Comparison of ENCODE assay signal across 25 cellular contexts in the genomic region with DNA sequence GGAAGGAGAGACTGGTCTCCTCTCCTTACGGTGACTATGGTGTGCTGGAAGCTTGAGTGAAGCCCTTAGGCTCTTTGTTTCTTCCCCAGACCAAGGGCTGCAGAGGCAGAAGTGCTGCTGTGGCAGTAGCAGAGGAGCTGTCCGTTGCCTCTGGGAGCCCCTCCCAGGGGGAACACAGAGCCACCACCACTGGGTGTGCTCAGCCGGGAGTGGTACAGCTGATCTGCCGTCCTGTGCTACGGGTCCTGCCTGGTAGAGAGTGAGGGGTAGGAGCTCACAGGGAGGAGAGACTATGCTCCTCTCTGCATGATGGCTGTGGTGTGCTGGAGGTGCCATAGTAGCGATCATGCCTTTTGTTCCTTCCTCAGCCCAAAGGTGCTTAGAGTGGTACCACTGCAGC.
"Had no signal": no experiment of that assay in that cellular context is flagged by ENCODE, and none has a peak within 500 bp of the region (broad histone marks: within the 10 kb centered on the region; RNA-seq: fewer than 3 reads in every experiment).

No MANE protein-coding gene starts in this region.

- H3K4me1 ChIP-seq: esophagus muscularis mucosa, foreskin keratinocyte, gastroesophageal sphincter, heart left ventricle, lower lobe of right lung, parathyroid adenoma, prostate gland, right atrium auricular region, sigmoid colon, spleen, tibial nerve, upper lobe of left lung, vagina had no signal

- H3K27me3 ChIP-seq: esophagus muscularis mucosa, foreskin keratinocyte, gastroesophageal sphincter, heart left ventricle, hepatocyte, right atrium auricular region, sigmoid colon, spleen, tibial nerve, upper lobe of left lung, vagina had no signal

- ATAC-seq: foreskin keratinocyte, heart left ventricle, left ventricle myocardium superior, natural killer cell had no signal

- H3K36me3 Mint-ChIP-seq: immature natural killer cell, memory B cell had no signal

- H3K4me3 ChIP-seq: coronary artery, esophagus muscularis mucosa, gastroesophageal sphincter, heart left ventricle, hepatocyte, lower lobe of right lung, prostate gland, right atrium auricular region, sigmoid colon, spleen, thoracic aorta, tibial nerve, upper lobe of left lung, vagina had no signal

- H3K9me3 ChIP-seq: lower lobe of right lung, prostate gland, sigmoid colon, thoracic aorta, tibial nerve, upper lobe of left lung, vagina had no signal

- H3K27ac Mint-ChIP-seq: immature natural killer cell, memory B cell, natural killer cell had no signal

- H3K4me1 Mint-ChIP-seq: immature natural killer cell, memory B cell, natural killer cell had no signal

- H3K9ac ChIP-seq: parathyroid adenoma had no signal

- H3K79me2 ChIP-seq: hepatocyte, parathyroid adenoma had no signal

- H3K27ac ChIP-seq: coronary artery, esophagus muscularis mucosa, foreskin keratinocyte, gastroesophageal sphincter, heart left ventricle, hepatocyte, lower lobe of right lung, parathyroid adenoma, prostate gland, right atrium auricular region, sigmoid colon, spleen, thoracic aorta, tibial nerve, upper lobe of left lung, vagina had no signal

- H3K36me3 ChIP-seq: esophagus muscularis mucosa, gastroesophageal sphincter, heart left ventricle, lower lobe of right lung, prostate gland, right atrium auricular region, sigmoid colon, spleen, thoracic aorta, tibial nerve, upper lobe of left lung, vagina had no signal

- DNase-seq: dermis blood vessel endothelial cell; effector memory CD4-positive, alpha-beta T cell; foreskin keratinocyte; heart left ventricle; immature natural killer cell; left ventricle myocardium superior; lower lobe of right lung; natural killer cell; sigmoid colon; spleen; stimulated activated CD4-positive, alpha-beta T cell treated with anti-CD3 and anti-CD28 coated beads, Interleukin-4, amount 100 ng/mL, for 4 hours; stimulated activated naive CD4-positive, alpha-beta T cell; substantia nigra had no signal

- H2AFZ ChIP-seq: hepatocyte, parathyroid adenoma had no signal

- H3K4me3 Mint-ChIP-seq: immature natural killer cell, memory B cell, natural killer cell had no signal
